ENCODE assay signal across 8 cellular contexts in genomic region chr16:28984619-28985135, GRCh38. TPM values are rescaled to one million over a fixed set of nuclear protein-coding genes. Genes with fewer than 3 reads are reported as not detected.
DNase-seq lines count a peak whose midpoint lies in the region; ATAC-seq and TF ChIP-seq lines count a peak whose summit lies in the region.

Gene LAT, plus strand, starts transcription at chr16:28985052. Its CDS starts 366 bp downstream, at chr16:28985418.

- no peak within 1 kb of the TSS for H3K4me3 Mint-ChIP-seq in Calu3 (ENCODE audit: low read depth, unreplicated experiment)

- H3K36me3 Mint-ChIP-seq in Calu3 (ENCODE audit: insufficient read depth, unreplicated experiment), result peaks cover 18% of the 10 kb centered on the region

- ATAC-seq in GM21515 (IDR thresholded peaks at IDR 0.05; ENCODE audit: unreplicated experiment) (no peak), HG03460 (IDR thresholded peaks at IDR 0.05; ENCODE audit: unreplicated experiment) (no peak), GM21367 (IDR thresholded peaks at IDR 0.05; ENCODE audit: unreplicated experiment) (no peak)

- H3K4me3 ChIP-seq in transverse colon, result peak within 1 kb of the TSS in 2 of 4 donors; percentile 15 to 41

- H3K4me1 ChIP-seq in transverse colon, result peaks cover 0 to 4% (median 0%) of the 10 kb centered on the region in 4 donors

- H3K4me1 Mint-ChIP-seq in Calu3 (ENCODE audit: low read depth, unreplicated experiment), result no peaks in the 10 kb centered on the region

- intact Hi-C loops in Calu3 (cut with micrococcal nuclease; ENCODE audit: unreplicated experiment) (no loop called here), transverse colon (cut with DNase I; ENCODE audit: low total_unique reads) (no loop called here)

- no peak for TF ChIP-seq CTCF in Calu3 (IDR thresholded peaks at IDR 0.05; ENCODE audit: unreplicated experiment)
- no peak for TF ChIP-seq CTCF in transverse colon (IDR thresholded peaks at IDR 0.05)

- H3K27me3 ChIP-seq in transverse colon, result no peaks in the 10 kb centered on the region

- H3K27ac Mint-ChIP-seq in Calu3 (ENCODE audit: unreplicated experiment), result no peak within 1 kb of the TSS

- H3K9me3 Mint-ChIP-seq in Calu3 (ENCODE audit: low read depth, unreplicated experiment), result peaks cover 6% of the 10 kb centered on the region

- 56% methylated on average over 17 of the region's 24 CpGs; no CpG with 5 or more reads in 1 of the 2 donors for WGBS in transverse colon (ENCODE audit: low coverage in 1 of 2), 2 donors

- DNase-seq in Calu3, result no peak
- peak; percentile 24 for DNase-seq in NCI-H2227 treated with DMSO at 0.1 percent for 48 hours (lab: John Stamatoyannopoulos, UW)
- peak; percentile 71 for DNase-seq in activated T-cell treated with anti-CD3 and anti-CD28 coated beads for 1 hour (ENCODE audit: low read depth)
- DNase-seq in mucosa of gallbladder (ENCODE audit: low spot score), result no peak
- peak; percentile 56 for DNase-seq in transverse colon

- no peak for TF ChIP-seq EP300 in transverse colon (IDR thresholded peaks at IDR 0.05; ENCODE audit: low read depth)

- no peaks in the 10 kb centered on the region for H3K27me3 Mint-ChIP-seq in Calu3 (ENCODE audit: unreplicated experiment)

- CTCF ChIA-PET in Calu3 (lab: Charles Lee), result no interaction called here

- BruUV-seq in Calu3 (replicated peaks; lab: Mats Ljungman, UMichigan), result no TSS peak

- peak within 1 kb of the TSS; percentile 48 to 62 (median 56) for H3K27ac ChIP-seq in transverse colon

- in situ Hi-C loops in transverse colon (cut with MboI; ENCODE audit: low pct_ligation_motif_present in 1 of 4, low pct_unique_long_range_greater_than_20kb in 1 of 4, low sequenced_read_pairs in 3 of 4), result no loop called here

- TF ChIP-seq POLR2A in transverse colon (IDR thresholded peaks at IDR 0.05), result no peak

- no peaks in the 10 kb centered on the region for H3K9me3 ChIP-seq in transverse colon

- peaks cover 0 to 26% (median 13%) of the 10 kb centered on the region in 4 donors for H3K36me3 ChIP-seq in transverse colon

RNA-seq across cellular contexts. Expression of gene LAT, which starts in this region (rescaled TPM):
- total RNA-seq in Calu3 (2022), result 9.7 and 11.3 TPM in 2 replicates
- total RNA-seq in mucosa of gallbladder, result 14.3 TPM
- total RNA-seq in transverse colon, result 10 to 100 TPM in 1 of 4 donors, 1 to 10 TPM in 3; 5.6 to 39.6 (median 8.4) TPM

Comparison
In these comparisons a context has a peak if more than half of its experiments do, and no peak if none do; other contexts are left out.
1. DNase-seq: peak in NCI-H2227 treated with DMSO at 0.1 percent for 48 hours (single experiment), activated T-cell treated with anti-CD3 and anti-CD28 coated beads for 1 hour (single experiment) and transverse colon (single experiment); none in Calu3 (single experiment) and mucosa of gallbladder (single experiment).